ENCODE assay signal across 1 cellular context in genomic region chr6:93419304-93420162, GRCh38.
TF ChIP-seq lines count a peak whose summit lies in the region.

TSS of gene EPHA7 (minus strand) at chr6:93419559. CDS start at chr6:93419341, 218 bp downstream.

TF ChIP-seq in GM12878, 131 proteins besides CTCF, POLR2A, EP300 and RAD21 (continued from another document):
- TF ChIP-seq E2F4 (IDR thresholded peaks at IDR 0.05; ENCODE audit: low read depth, low read length): no peak
- no peak for TF ChIP-seq PAX5 (IDR thresholded peaks at IDR 0.05; ENCODE audit: borderline replicate concordance, low read depth, low read length)
- TF ChIP-seq PBX3 (IDR thresholded peaks at IDR 0.05; ENCODE audit: insufficient replicate concordance, low read depth, low read length): peak; percentile 95
- TF ChIP-seq PKNOX1 (IDR thresholded peaks at IDR 0.05): peak; percentile 97
- TF ChIP-seq SP1 (IDR thresholded peaks at IDR 0.05; ENCODE audit: low read depth, low read length): peak; percentile 64
- no peak for TF ChIP-seq ETV6 (conservative IDR thresholded peaks at IDR 0.05 in 1 of 2, IDR thresholded peaks at IDR 0.05 in 1 of 2; ENCODE audit: borderline replicate concordance in 1 of 2, low read depth in 1 of 2)
- no peak for TF ChIP-seq ATF3 (IDR thresholded peaks at IDR 0.05; ENCODE audit: borderline replicate concordance, extremely low read depth, low read depth, low read length)
- no peak for TF ChIP-seq CREB1 (IDR thresholded peaks at IDR 0.05; ENCODE audit: low read depth)
